11 cellular contexts compared by ENCODE assay signal in genomic region chr3:49901351-49902339, GRCh38. TPM values are rescaled to one million over a fixed set of nuclear protein-coding genes. Genes with fewer than 3 reads are reported as not detected.
A peak's percentile ranks its signal among the peaks of the same experiment; 100 is the strongest.
DNase-seq lines count a peak whose midpoint lies in the region; ATAC-seq and TF ChIP-seq lines count a peak whose summit lies in the region.
"Had no signal": no experiment of that assay in that cellular context is flagged by ENCODE, and none has a peak within 500 bp of the region (broad histone marks: within the 10 kb centered on the region; RNA-seq: fewer than 3 reads in every experiment).

No MANE protein-coding gene starts in this region.

- H3K27me3 ChIP-seq in PC-9 (ENCODE audit: insufficient read depth, low read depth), result no peaks in the 10 kb centered on the region
- H3K27me3 ChIP-seq in stomach, result no peaks in the 10 kb centered on the region

- H3K4me1 ChIP-seq in PC-9 (replicated peaks; ENCODE audit: insufficient read depth) (peaks cover 46% of the 10 kb centered on the region), stomach (peaks cover 37 to 88% (median 68%) of the 10 kb centered on the region in 4 donors)

- peaks cover 61% of the 10 kb centered on the region for H3K79me2 ChIP-seq in PC-9 (ENCODE audit: low read depth)

- intact Hi-C loops in PC-9 (cut with micrococcal nuclease; ENCODE audit: unreplicated experiment), result loop anchor here (5.0 kb wide), 1 partner anchor 114 kb away; the partner anchor contains the start of gene IP6K1
- intact Hi-C loops in stomach (cut with DNase I; ENCODE audit: low total_unique reads), result no loop called here
- intact Hi-C loops in sciatic nerve (cut with DNase I), result no loop called here

- H3K36me3 ChIP-seq in PC-9 (ENCODE audit: low read depth) (peaks cover 13% of the 10 kb centered on the region; the same call in 1 of the 2 replicates), stomach (peaks cover 2 to 20% (median 17%) of the 10 kb centered on the region in 4 donors)

- peak overlapping the region; percentile 97 for H3K4me2 ChIP-seq in PC-9

- 27 to 39% (median 31%) methylated on average over 10 to 11 of the region's 11 CpGs for WGBS in stomach, 5 donors

- peaks cover 45% of the 10 kb centered on the region for H3F3A ChIP-seq in PC-9 (ENCODE audit: insufficient read depth, low read depth)

- TF ChIP-seq CTCF in GM13976 (IDR thresholded peaks at IDR 0.05; ENCODE audit: borderline replicate concordance, control extremely low read depth, extremely low read depth, insufficient read depth, missing control alignments), result no peak
- no peak for TF ChIP-seq CTCF in PC-9 (conservative IDR thresholded peaks at IDR 0.05)
- TF ChIP-seq CTCF in fibroblast of mammary gland (conservative IDR thresholded peaks at IDR 0.05; ENCODE audit: control insufficient read depth, insufficient read depth, low read depth, low read length), result no peak
- TF ChIP-seq CTCF in stomach (IDR thresholded peaks at IDR 0.05), result no peak

- POLR2A ChIA-PET in PC-9 (lab: Charles Lee; ENCODE audit: unreplicated experiment), result interaction anchor here (0.5 kb wide), 2 partner anchors 20 to 30 kb away, joined by 4 read pairs; no protein-coding TSS in a partner anchor

- TF ChIP-seq EP300 in stomach (IDR thresholded peaks at IDR 0.05), result no peak

- H3K4me3 ChIP-seq in PC-9 (peak overlapping the region; percentile 87), fibroblast of mammary gland (ENCODE audit: control insufficient read depth, low read depth, low read length) (no peak overlapping the region), stomach (peak overlapping the region; percentile 40 to 54 (median 49))

- BruUV-seq in PC-9 (replicated peaks; lab: Mats Ljungman, UMichigan), result no TSS peak

- H4K20me1 ChIP-seq in PC-9 (ENCODE audit: insufficient read depth), result peaks cover 2% of the 10 kb centered on the region

- no peak for ATAC-seq in sciatic nerve

- no peak for TF ChIP-seq POLR2A in stomach (IDR thresholded peaks at IDR 0.05)

- peak overlapping the region; percentile 95 for H3K27ac ChIP-seq in PC-9
- H3K27ac ChIP-seq in stomach, result peak overlapping the region; percentile 86 to 94 (median 90)

- no peak overlapping the region for H2AFZ ChIP-seq in PC-9

- DNase-seq in GM13976 (ENCODE audit: low spot score), result peak; percentile 70
- peak in 1 of 2 experiments; percentile 51 for DNase-seq in PC-9
- DNase-seq in fibroblast of mammary gland (ENCODE audit: low read depth), result peak; percentile 15
- DNase-seq in stomach, result no peak
- DNase-seq in sciatic nerve (ENCODE audit: low spot score), result no peak
- no peak for DNase-seq in RKO (ENCODE audit: low spot score)
- DNase-seq in NCI-H345 (lab: John Stamatoyannopoulos, UW), result no peak
- DNase-seq: activated CD8-positive, alpha-beta memory T cell treated with anti-CD3 and anti-CD28 coated beads, Interleukin-2, amount 50 U/mL, for 48 hours; NCI-H1436 treated with DMSO at 0.1 percent for 48 hours had no signal

- in situ Hi-C loops in GM13976 (cut with MboI; ENCODE audit: low sequenced_read_pairs, unreplicated experiment), result no loop called here

- no peaks in the 10 kb centered on the region for H3K9me2 ChIP-seq in PC-9 (ENCODE audit: insufficient read depth)

- no peaks in the 10 kb centered on the region for H3K9me3 ChIP-seq in PC-9 (ENCODE audit: insufficient read depth, low read depth)
- H3K9me3 ChIP-seq in stomach, result no peaks in the 10 kb centered on the region

- CTCF ChIA-PET in PC-9 (lab: Charles Lee), result interaction anchor here (0.6 kb wide), 2 partner anchors 14 to 31 kb away, joined by 3 read pairs; no protein-coding TSS in a partner anchor

RNA-seq across cellular contexts. Expression of gene MST1R, which starts 2.0 kb away (rescaled TPM):
- total RNA-seq in PC-9 (2021) (84.3 and 98.3 TPM in 2 replicates), stomach (100 to 1,000 TPM in 3 of 5 donors, 10 to 100 TPM in 2; 22.4 to 386 (median 181) TPM), sciatic nerve (2.7 TPM)
- polyA plus RNA-seq in stomach, result 10 to 100 TPM; 15.9 to 59.0 (median 31.8) TPM

RNA-seq across cellular contexts. Expression of gene MON1A, which starts 28.0 kb away (rescaled TPM):
- total RNA-seq in PC-9 (2021) (4.8 and 5.5 TPM in 2 replicates), stomach (10 to 100 TPM in 4 of 5 donors, 1 to 10 TPM in 1; 3.9 to 33.8 (median 11.6) TPM), sciatic nerve (9.2 TPM)
- polyA plus RNA-seq in stomach, result 1 to 10 TPM; 6.1 to 8.2 (median 7.7) TPM

RNA-seq across cellular contexts. Expression of gene CAMKV, which starts 31.9 kb away (rescaled TPM):
- total RNA-seq in PC-9 (2021) (not detected in 2 replicates), stomach (1 to 10 TPM in 1 of 5 donors, not detected in 4; 1.5 TPM), sciatic nerve (not detected)
- under 1 TPM in 1 of 3 donors, not detected in 2; 0.03 TPM for polyA plus RNA-seq in stomach
- total RNA-seq: epithelial cell of proximal tubule, left cardiac atrium had no signal

RNA-seq across cellular contexts. Expression of gene RBM6, which starts 38.3 kb away (rescaled TPM):
- 70.2 and 72.0 TPM in 2 replicates for total RNA-seq in PC-9 (2021)
- total RNA-seq in stomach, result 100 to 1,000 TPM; 133 to 239 (median 139) TPM
- 100 to 1,000 TPM in 1 of 3 donors, 10 to 100 TPM in 2; 87.0 to 107 (median 98.3) TPM for polyA plus RNA-seq in stomach
- 148 TPM for total RNA-seq in sciatic nerve

RNA-seq across cellular contexts. Expression of gene TRAIP, which starts 45.3 kb away (rescaled TPM):
- total RNA-seq in PC-9 (2021), result 18.1 and 20.6 TPM in 2 replicates
- 1 to 10 TPM in 3 of 5 donors, not detected in 2; 2.3 to 7.0 (median 2.8) TPM for total RNA-seq in stomach
- 1 to 10 TPM; 1.5 to 4.3 (median 2.0) TPM for polyA plus RNA-seq in stomach
- total RNA-seq in sciatic nerve, result 4.2 TPM

Comparison
In these comparisons a context has a peak if more than half of its experiments do, and no peak if none do; other contexts are left out.
1. DNase-seq: peak in GM13976 (single experiment) and fibroblast of mammary gland (single experiment); none in stomach (single experiment), sciatic nerve (single experiment), RKO (single experiment) and NCI-H345 (single experiment).